Comparison of ENCODE assay signal across 1 cellular context in genomic region chr18:58668211-58668610, GRCh38.
TF ChIP-seq lines count a peak whose summit lies in the region.

No MANE protein-coding gene starts in this region.

TF ChIP-seq in K562, 482 proteins besides CTCF, POLR2A, EP300 and RAD21:
- TF ChIP-seq ZFP30 (CRISPR knock-in tag; IDR thresholded peaks at IDR 0.05; ENCODE audit: borderline replicate concordance) (no peak), CAMTA2 (CRISPR knock-in tag; conservative IDR thresholded peaks at IDR 0.05) (no peak), NR2C2 (CRISPR knock-in tag; IDR thresholded peaks at IDR 0.05) (no peak), NR2C2 (tag; IDR thresholded peaks at IDR 0.05) (0 out of 2 replicates have a peak, but pooled peaks have one; percentile 8), HDAC6 (IDR thresholded peaks at IDR 0.05; ENCODE audit: low read depth, low read length) (no peak)
